1 cellular context compared by ENCODE assay signal in genomic region chr1:2287649-2288048, GRCh38.
TF ChIP-seq lines count a peak whose summit lies in the region.

No MANE protein-coding gene starts in this region.

TF ChIP-seq in IMR-90, 13 proteins besides CTCF, POLR2A, EP300 and RAD21:
- TF ChIP-seq ELK1 (IDR thresholded peaks at IDR 0.05; ENCODE audit: borderline replicate concordance, low read depth, low read length) (no peak), RFX5 (IDR thresholded peaks at IDR 0.05; ENCODE audit: low read depth, low read length) (no peak), NFE2L2 (IDR thresholded peaks at IDR 0.05; ENCODE audit: low read depth, low read length) (no peak), CHD1 (IDR thresholded peaks at IDR 0.05; ENCODE audit: low read depth, low read length) (no peak), MXI1 (IDR thresholded peaks at IDR 0.05; ENCODE audit: borderline replicate concordance, low read depth, low read length) (no peak), SMC3 (IDR thresholded peaks at IDR 0.05; ENCODE audit: low read depth, low read length) (no peak), RCOR1 (IDR thresholded peaks at IDR 0.05; ENCODE audit: insufficient replicate concordance, low read length) (no peak), MAFK (IDR thresholded peaks at IDR 0.05; ENCODE audit: low read depth, low read length) (no peak), FOS (IDR thresholded peaks at IDR 0.05; ENCODE audit: low read depth, low read length) (no peak), USF2 (IDR thresholded peaks at IDR 0.05; ENCODE audit: low read depth, low read length) (no peak), MAZ (IDR thresholded peaks at IDR 0.05; ENCODE audit: borderline replicate concordance, low read depth, low read length) (no peak), BHLHE40 (IDR thresholded peaks at IDR 0.05; ENCODE audit: low read depth, low read length) (no peak), CEBPB (IDR thresholded peaks at IDR 0.05; ENCODE audit: low read depth, low read length) (no peak)
